Comparison of ENCODE assay signal across 18 cellular contexts in genomic region chr12:69247253-69248018, GRCh38. TPM values are rescaled to one million over a fixed set of nuclear protein-coding genes. Genes with fewer than 3 reads are reported as not detected.
DNase-seq lines count a peak whose midpoint lies in the region; ATAC-seq and TF ChIP-seq lines count a peak whose summit lies in the region.
"Had no signal": no experiment of that assay in that cellular context is flagged by ENCODE, and none has a peak within 500 bp of the region (broad histone marks: within the 10 kb centered on the region; RNA-seq: fewer than 3 reads in every experiment).

No MANE protein-coding gene starts in this region.

- H3K4me3 ChIP-seq in OCI-LY3 (ENCODE audit: low read length) = no peak overlapping the region
- H3K4me3 ChIP-seq: esophagus squamous epithelium, left ventricle myocardium inferior, right atrium auricular region, SJCRH30 had no signal

- ATAC-seq in activated T-cell treated with anti-CD3 and anti-CD28 coated beads, Interleukin-2, amount 50 U/mL, for 72 hours (replicated peaks in 1 of 2) = peak; percentile 33 to 48
- ATAC-seq in HG03025 (IDR thresholded peaks at IDR 0.05; ENCODE audit: low FRiP score, unreplicated experiment) = no peak

- H4K20me1 ChIP-seq in OCI-LY3 (ENCODE audit: insufficient read depth, low read length) = peaks cover 90% of the 10 kb centered on the region

- TF ChIP-seq CTCF in OCI-LY3 (IDR thresholded peaks at IDR 0.05; ENCODE audit: low read depth, low read length) = no peak
- TF ChIP-seq CTCF in chondrocyte (IDR thresholded peaks at IDR 0.05) = no peak
- TF ChIP-seq CTCF in progenitor cell of endocrine pancreas (IDR thresholded peaks at IDR 0.05; ENCODE audit: unreplicated experiment) = no peak

- no peaks in the 10 kb centered on the region for H3K27me3 ChIP-seq in OCI-LY3 (ENCODE audit: low read depth, low read length)
- H3K27me3 ChIP-seq: esophagus squamous epithelium, right atrium auricular region, SJCRH30 had no signal

- no peak for DNase-seq in activated T-cell treated with anti-CD3 and anti-CD28 coated beads, Interleukin-2, amount 50 U/mL, for 72 hours
- DNase-seq in activated T-cell treated with anti-CD3 and anti-CD28 coated beads, Interleukin-2, amount 50 U/mL, for 1 hour = no peak
- no peak for DNase-seq in chondrocyte (ENCODE audit: low spot score)
- no peak for DNase-seq in progenitor cell of endocrine pancreas (ENCODE audit: low spot score, unreplicated experiment)
- no peak for DNase-seq in central memory CD4-positive, alpha-beta T cell
- DNase-seq in MV-4-11 (lab: John Stamatoyannopoulos, UW) = no peak
- DNase-seq: activated CD8-positive, alpha-beta memory T cell treated with anti-CD3 and anti-CD28 coated beads, Interleukin-2, amount 50 U/mL, for 4 hours; aorta; esophagus squamous epithelium; hippocampal formation; left ventricle myocardium inferior; NCI-H1092; SJCRH30; stimulated activated CD4-positive, alpha-beta T cell treated with anti-CD3 and anti-CD28 coated beads, Interleukin-4, amount 100 ng/mL, for 1 hour had no signal

- no peak overlapping the region for H3K9ac ChIP-seq in OCI-LY3 (ENCODE audit: low read length)

- H3K79me2 ChIP-seq in OCI-LY3 (ENCODE audit: low read length) = peaks cover 98% of the 10 kb centered on the region

- no peaks in the 10 kb centered on the region for H3K9me3 ChIP-seq in OCI-LY3 (ENCODE audit: insufficient read depth, low read length)
- H3K9me3 ChIP-seq: esophagus squamous epithelium, left ventricle myocardium inferior, right atrium auricular region, SJCRH30 had no signal

- peaks cover 83% of the 10 kb centered on the region for H3K4me1 Mint-ChIP-seq in activated T-cell treated with anti-CD3 and anti-CD28 coated beads, Interleukin-2, amount 50 U/mL, for 72 hours (ENCODE audit: low read depth)
- H3K4me1 Mint-ChIP-seq in chondrocyte (ENCODE audit: low read depth) (peaks cover 64% of the 10 kb centered on the region), progenitor cell of endocrine pancreas (ENCODE audit: low read depth) (peaks cover 33% of the 10 kb centered on the region)

- H3K36me3 Mint-ChIP-seq in activated T-cell treated with anti-CD3 and anti-CD28 coated beads, Interleukin-2, amount 50 U/mL, for 72 hours (ENCODE audit: insufficient read depth in 2 of 2) = peaks cover 0 to 9% of the 10 kb centered on the region in 2 donors
- H3K36me3 Mint-ChIP-seq in chondrocyte (ENCODE audit: low read depth) (no peaks in the 10 kb centered on the region), progenitor cell of endocrine pancreas (ENCODE audit: insufficient read depth) (peaks cover 12% of the 10 kb centered on the region)

- H3K27ac ChIP-seq in OCI-LY3 (ENCODE audit: low read length) = 0 out of 2 replicates have a peak overlapping the region, but pooled peaks have one; percentile 15
- H3K27ac ChIP-seq: esophagus squamous epithelium, left ventricle myocardium inferior, right atrium auricular region, SJCRH30 had no signal

- H3K27me3 Mint-ChIP-seq in activated T-cell treated with anti-CD3 and anti-CD28 coated beads, Interleukin-2, amount 50 U/mL, for 72 hours (ENCODE audit: low read depth) = no peaks in the 10 kb centered on the region
- no peaks in the 10 kb centered on the region for H3K27me3 Mint-ChIP-seq in chondrocyte (ENCODE audit: low read depth)
- H3K27me3 Mint-ChIP-seq in progenitor cell of endocrine pancreas = no peaks in the 10 kb centered on the region

- no peak overlapping the region for H2AFZ ChIP-seq in OCI-LY3 (ENCODE audit: low read depth, low read length)

- H3K36me3 ChIP-seq in OCI-LY3 (replicated peaks; ENCODE audit: low read depth, low read length) = peaks cover 27% of the 10 kb centered on the region
- H3K36me3 ChIP-seq: left ventricle myocardium inferior, right atrium auricular region had no signal

- peak overlapping the region; percentile 6; the same call in 1 of the 2 replicates for H3K4me2 ChIP-seq in OCI-LY3 (ENCODE audit: low read length)

- no peaks in the 10 kb centered on the region for H3K9me3 Mint-ChIP-seq in activated T-cell treated with anti-CD3 and anti-CD28 coated beads, Interleukin-2, amount 50 U/mL, for 72 hours
- H3K9me3 Mint-ChIP-seq in chondrocyte (ENCODE audit: low read depth) (no peaks in the 10 kb centered on the region), progenitor cell of endocrine pancreas (ENCODE audit: low read depth) (no peaks in the 10 kb centered on the region)
- H3K9me3 Mint-ChIP-seq: neural crest cell had no signal

- H3K4me1 ChIP-seq in OCI-LY3 (ENCODE audit: low read length) = peaks cover 60% of the 10 kb centered on the region

- H3K4me3 Mint-ChIP-seq in activated T-cell treated with anti-CD3 and anti-CD28 coated beads, Interleukin-2, amount 50 U/mL, for 72 hours = peak overlapping the region; percentile 36 to 74
- H3K4me3 Mint-ChIP-seq in chondrocyte (ENCODE audit: unreplicated experiment) (no peak overlapping the region), progenitor cell of endocrine pancreas (ENCODE audit: low read depth) (no peak overlapping the region)

- peak overlapping the region; percentile 71 for H3K27ac Mint-ChIP-seq in activated T-cell treated with anti-CD3 and anti-CD28 coated beads, Interleukin-2, amount 50 U/mL, for 72 hours
- peak overlapping the region; percentile 41 for H3K27ac Mint-ChIP-seq in chondrocyte (ENCODE audit: unreplicated experiment)
- peak overlapping the region; percentile 67 for H3K27ac Mint-ChIP-seq in progenitor cell of endocrine pancreas

RNA-seq across cellular contexts. Expression of gene CPSF6, which starts 8.1 kb away (rescaled TPM):
- 10 to 100 TPM; 86.1 to 97.2 TPM for total RNA-seq in activated T-cell treated with anti-CD3 and anti-CD28 coated beads, Interleukin-2, amount 50 U/mL, for 72 hours
- total RNA-seq in chondrocyte = 50.3 to 55.9 TPM (median 51.6 TPM) in 3 replicates
- 154 and 156 TPM in 2 replicates for total RNA-seq in progenitor cell of endocrine pancreas

Comparison
In these comparisons a context has a peak if more than half of its experiments do, and no peak if none do; other contexts are left out.
1. H3K4me3 Mint-ChIP-seq: peak in activated T-cell treated with anti-CD3 and anti-CD28 coated beads, Interleukin-2, amount 50 U/mL, for 72 hours (2 of 2); none in chondrocyte (single experiment) and progenitor cell of endocrine pancreas (single experiment).
2. Peak in every context shown above with its lines, with median percentiles within 50 percentile points of each other: H3K27ac Mint-ChIP-seq.